Comparison of ENCODE assay signal across 8 cellular contexts in genomic region chr18:48941672-48942071, GRCh38. TPM values are rescaled to one million over a fixed set of nuclear protein-coding genes. Genes with fewer than 3 reads are reported as not detected.
DNase-seq lines count a peak whose midpoint lies in the region; ATAC-seq and TF ChIP-seq lines count a peak whose summit lies in the region.

No MANE protein-coding gene starts in this region.

- H3K9ac ChIP-seq in Loucy (ENCODE audit: low read depth, low read length, poor library complexity, severe bottlenecking) (no peak overlapping the region), colonic mucosa (ENCODE audit: low read depth in 2 of 2, low read length in 2 of 2) (peak overlapping the region in 1 of 2 donors; percentile 8)

- peak overlapping the region; percentile 89 to 99 (median 98) for H3K27ac Mint-ChIP-seq in naive thymus-derived CD8-positive, alpha-beta T cell

- peaks cover 33 to 94% (median 88%) of the 10 kb centered on the region in 4 donors for H3K4me1 Mint-ChIP-seq in naive thymus-derived CD8-positive, alpha-beta T cell

- H3K4me3 Mint-ChIP-seq in naive thymus-derived CD8-positive, alpha-beta T cell, result peak overlapping the region; percentile 73 to 88 (median 85)

- H3K9me3 Mint-ChIP-seq in naive thymus-derived CD8-positive, alpha-beta T cell, result no peaks in the 10 kb centered on the region

- POLR2A ChIA-PET in naive thymus-derived CD8-positive, alpha-beta T cell (lab: Charles Lee), result interaction anchor here (1.2 to 3.2 kb wide), 6 partner anchors 10 to 100 kb away, joined by 3 to 71 read pairs (median 8); partner anchors contain the start of gene SMAD7

- H3K9me3 ChIP-seq in Loucy (ENCODE audit: insufficient read depth, low read depth, low read length) (no peaks in the 10 kb centered on the region), colonic mucosa (no peaks in the 10 kb centered on the region)

- peaks cover 0 to 20% (median 0%) of the 10 kb centered on the region in 5 donors for H3K27me3 Mint-ChIP-seq in naive thymus-derived CD8-positive, alpha-beta T cell

- H3K79me2 ChIP-seq in ACC112 (ENCODE audit: control insufficient read depth, insufficient read depth, low read length, unreplicated experiment) (peaks cover 97% of the 10 kb centered on the region), Loucy (ENCODE audit: insufficient read depth, low read length) (peaks cover 94% of the 10 kb centered on the region)

- H3K36me3 Mint-ChIP-seq in naive thymus-derived CD8-positive, alpha-beta T cell, result peaks cover 0 to 2% (median 0%) of the 10 kb centered on the region in 3 donors

- H3K27ac ChIP-seq in ACC112 (ENCODE audit: low read depth, low read length) (peak overlapping the region; percentile 40; the same call in 1 of the 2 replicates), colonic mucosa (peak overlapping the region; percentile 33)

- H3K4me1 ChIP-seq in ACC112 (ENCODE audit: control insufficient read depth, insufficient read depth, low read length, unreplicated experiment) (peaks cover 86% of the 10 kb centered on the region), Loucy (ENCODE audit: insufficient read depth, low read length, poor library complexity, severe bottlenecking) (peaks cover 81% of the 10 kb centered on the region), colonic mucosa (peaks cover 49% of the 10 kb centered on the region)

- no peak for ATAC-seq in naive thymus-derived CD8-positive, alpha-beta T cell
- no peak for ATAC-seq in HG02642 (IDR thresholded peaks at IDR 0.05; ENCODE audit: poor library complexity, unreplicated experiment)

- no peaks in the 10 kb centered on the region for H3K9me2 ChIP-seq in Loucy (replicated peaks; ENCODE audit: low read depth, low read length)

- TF ChIP-seq CTCF in Loucy (conservative IDR thresholded peaks at IDR 0.05; ENCODE audit: low read length) (no peak), colonic mucosa (IDR thresholded peaks at IDR 0.05) (no peak)

- DNase-seq in colonic mucosa (no peak), HCEC 1CT (no peak), SIG-M5 treated with dmso at 0.1 percent for 504 hours (lab: John Stamatoyannopoulos, UW; ENCODE audit: unreplicated experiment) (no peak)
- no peak for DNase-seq in naive thymus-derived CD8-positive, alpha-beta T cell
- DNase-seq in stimulated activated CD4-positive, alpha-beta T cell treated with anti-CD3 and anti-CD28 coated beads, Interleukin-2, amount 100 ng/mL, for 48 hours, result no peak

- peaks cover 11% of the 10 kb centered on the region for H3F3A ChIP-seq in Loucy (ENCODE audit: low read depth)

- no peak overlapping the region for H2AFZ ChIP-seq in ACC112 (ENCODE audit: low read length, unreplicated experiment)
- H2AFZ ChIP-seq in Loucy (ENCODE audit: low read length), result no peak overlapping the region

- peak overlapping the region; percentile 50 for H3K4me3 ChIP-seq in ACC112 (ENCODE audit: low read depth, low read length)
- peak overlapping the region; percentile 54 for H3K4me3 ChIP-seq in Loucy (ENCODE audit: low read length, poor library complexity, severe bottlenecking)
- H3K4me3 ChIP-seq in colonic mucosa, result no peak overlapping the region

- H3K4me2 ChIP-seq in Loucy (ENCODE audit: low read depth, low read length, poor library complexity, severe bottlenecking), result peak overlapping the region; percentile 82

- H3K27me3 ChIP-seq in ACC112 (ENCODE audit: insufficient read depth, low read length) (no peaks in the 10 kb centered on the region), Loucy (ENCODE audit: insufficient read depth, low read length, poor library complexity, severe bottlenecking) (no peaks in the 10 kb centered on the region), colonic mucosa (no peaks in the 10 kb centered on the region)

- peaks cover 92% of the 10 kb centered on the region for H4K20me1 ChIP-seq in Loucy (ENCODE audit: insufficient read depth, low read length, poor library complexity, severe bottlenecking)

- intact Hi-C loops in colonic mucosa (cut with DNase I), result no loop called here

- H3K36me3 ChIP-seq in ACC112 (ENCODE audit: insufficient read depth, low read length), result 0 out of 2 replicates have a peak, but pooled peaks cover 7% of the 10 kb centered on the region
- H3K36me3 ChIP-seq in Loucy (ENCODE audit: insufficient read depth, low read length), result peaks cover 58% of the 10 kb centered on the region; the same call in 1 of the 2 replicates
- H3K36me3 ChIP-seq in colonic mucosa, result no peaks in the 10 kb centered on the region

RNA-seq across cellular contexts. Expression of gene SMAD7, which starts 9.1 kb away (rescaled TPM):
- total RNA-seq in colonic mucosa, result 10 to 100 TPM; 21.2 to 21.6 TPM
- total RNA-seq in naive thymus-derived CD8-positive, alpha-beta T cell, result 10 to 100 TPM; 30.9 to 32.5 TPM
- 1 to 10 TPM; 2.3 to 4.9 (median 4.8) TPM for polyA plus RNA-seq in naive thymus-derived CD8-positive, alpha-beta T cell
